29 cellular contexts compared by ENCODE assay signal in the genomic region with DNA sequence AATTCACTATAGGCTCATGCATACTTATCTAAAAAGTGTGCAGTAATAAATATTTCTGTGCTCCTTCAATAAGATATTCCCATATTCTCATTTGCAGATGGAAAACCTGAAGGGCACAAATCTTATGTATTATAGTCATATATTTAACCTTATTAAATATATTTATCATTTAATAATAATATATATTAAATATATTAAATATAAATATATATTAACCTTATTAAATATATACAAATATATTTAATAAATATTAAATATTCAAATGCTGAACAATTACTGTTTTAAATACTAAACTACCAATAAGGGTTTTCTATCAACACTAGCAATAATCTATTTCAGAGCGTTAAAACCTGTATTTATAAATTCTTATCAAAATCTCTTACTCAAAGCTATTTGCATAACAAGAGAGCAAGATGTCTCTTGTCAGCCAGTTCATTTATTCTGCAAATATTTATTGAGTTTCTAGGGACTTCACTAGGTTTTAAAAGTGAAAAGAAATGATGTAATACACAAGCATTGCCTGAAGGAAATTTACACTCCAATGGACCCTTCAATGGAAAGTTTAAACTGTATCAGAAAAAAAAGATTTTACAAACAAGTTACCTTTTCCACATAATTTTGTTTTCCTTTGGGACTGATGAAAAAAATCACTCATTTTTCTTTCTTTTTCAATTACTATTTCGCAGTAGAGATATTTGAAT.
"Had no signal": no experiment of that assay in that cellular context is flagged by ENCODE, and none has a peak within 500 bp of the region (broad histone marks: within the 10 kb centered on the region; RNA-seq: fewer than 3 reads in every experiment).

No MANE protein-coding gene starts in this region.

- H3K4me1 ChIP-seq: colonic mucosa, gastroesophageal sphincter, left lung, lower lobe of right lung, neural progenitor cell, right atrium auricular region, spleen, uterus had no signal

- H3K27me3 ChIP-seq: colonic mucosa, dorsolateral prefrontal cortex, gastroesophageal sphincter, left lung, neural progenitor cell, right atrium auricular region, spleen, uterus had no signal

- H3K4me2 ChIP-seq: neural progenitor cell had no signal

- H3K9me3 ChIP-seq: colonic mucosa, gastroesophageal sphincter, lower lobe of right lung, right atrium auricular region, uterus had no signal

- H2AFZ ChIP-seq: neural progenitor cell had no signal

- DNase-seq: activated CD4-positive, alpha-beta T cell treated with anti-CD3 and anti-CD28 coated beads for 1 hour; activated CD4-positive, alpha-beta T cell treated with anti-CD3 and anti-CD28 coated beads, Interleukin-2, amount 50 U/mL, for 1 hour; activated CD8-positive, alpha-beta memory T cell treated with anti-CD3 and anti-CD28 coated beads, Interleukin-2, amount 10 ng/mL, durations not matched to agents 7 days and 5 days; activated CD8-positive, alpha-beta T cell treated with anti-CD3 and anti-CD28 coated beads, Interleukin-2, amount 10 ng/mL, durations not matched to agents 7 days and 5 days; activated naive CD4-positive, alpha-beta T cell; activated T-cell treated with anti-CD3 and anti-CD28 coated beads, Interleukin-2, amount 50 U/mL, for 72 hours; anterior cingulate cortex; colonic mucosa; dorsolateral prefrontal cortex; effector memory CD4-positive, alpha-beta T cell; erythroblast; head of caudate nucleus; hypothalamus; left lung; lower lobe of right lung; mesendoderm; natural killer cell; occipital lobe; spleen; stimulated activated CD4-positive, alpha-beta T cell treated with anti-CD3 and anti-CD28 coated beads, Interleukin-2, amount 100 ng/mL, for 48 hours; stimulated activated naive CD4-positive, alpha-beta T cell treated with Interleukin-2 at 50 U/mL for 16 hours; T-helper 17 cell; T1000; trophoblast cell; uterus had no signal

- FAIRE-seq: bronchial epithelial cell had no signal

- H3K9ac ChIP-seq: neural progenitor cell had no signal

- H3K36me3 ChIP-seq: colonic mucosa, gastroesophageal sphincter, left lung, lower lobe of right lung, neural progenitor cell, right atrium auricular region, spleen, uterus had no signal

- H3K27ac ChIP-seq: colonic mucosa, dorsolateral prefrontal cortex, gastroesophageal sphincter, left lung, lower lobe of right lung, neural progenitor cell, right atrium auricular region, spleen, uterus had no signal

- H3K4me3 ChIP-seq: colonic mucosa, dorsolateral prefrontal cortex, gastroesophageal sphincter, left lung, lower lobe of right lung, neural progenitor cell, right atrium auricular region, spleen, uterus had no signal
